19 cellular contexts compared by ENCODE assay signal in the genomic region with DNA sequence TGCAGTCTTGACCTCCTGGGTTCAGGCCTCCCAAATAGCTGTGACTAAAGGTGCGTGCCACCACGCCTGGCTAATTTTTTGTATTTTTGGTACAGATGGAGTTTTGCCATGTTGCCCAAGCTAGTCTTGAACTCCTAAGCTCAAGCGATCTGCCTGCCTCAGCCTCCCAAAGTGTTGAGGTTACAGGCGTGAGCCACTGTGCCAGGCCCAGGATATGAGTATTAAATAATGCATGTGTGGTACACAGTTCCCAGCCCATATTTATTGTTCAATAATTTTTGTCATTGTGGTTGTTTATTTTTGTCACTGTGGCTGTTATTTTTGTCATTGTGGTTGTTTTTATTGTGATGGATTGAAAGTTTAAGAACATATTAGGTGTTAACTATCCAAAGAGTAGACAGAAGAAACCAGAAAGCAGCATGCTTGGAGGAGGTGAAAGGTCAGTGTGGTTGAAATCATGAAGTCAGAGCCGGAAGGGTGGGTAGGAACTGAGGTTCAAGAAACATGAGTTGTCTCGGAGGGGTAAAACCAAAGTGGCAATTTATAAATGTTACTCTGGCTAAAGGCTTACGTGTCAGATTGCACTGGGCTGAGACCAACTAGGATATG. TPM values are rescaled to one million over a fixed set of nuclear protein-coding genes. Genes with fewer than 3 reads are reported as not detected.
DNase-seq lines count a peak whose midpoint lies in the region; ATAC-seq, FAIRE-seq and TF ChIP-seq lines count a peak whose summit lies in the region.
"Had no signal": no experiment of that assay in that cellular context is flagged by ENCODE, and none has a peak within 500 bp of the region (broad histone marks: within the 10 kb centered on the region; RNA-seq: fewer than 3 reads in every experiment).

No MANE protein-coding gene starts in this region.

- CTCF ChIA-PET in activated CD8-positive, alpha-beta T cell treated with anti-CD3 and anti-CD28 coated beads for 36 hours (lab: Charles Lee), result no interaction called here

- H3K9ac ChIP-seq in BLaER1, result no peak overlapping the region

- peaks cover 86% of the 10 kb centered on the region for H3K4me1 ChIP-seq in BLaER1
- no peaks in the 10 kb centered on the region for H3K4me1 ChIP-seq in pancreas
- H3K4me1 ChIP-seq: stomach, uterus had no signal

- H3K36me3 Mint-ChIP-seq in activated CD8-positive, alpha-beta T cell treated with anti-CD3 and anti-CD28 coated beads for 36 hours (ENCODE audit: low read depth), result no peaks in the 10 kb centered on the region

- no peak overlapping the region for H3K27ac Mint-ChIP-seq in activated CD8-positive, alpha-beta T cell treated with anti-CD3 and anti-CD28 coated beads for 36 hours
- H3K27ac Mint-ChIP-seq: activated T-helper 2 cell treated with anti-CD3 and anti-CD28 coated beads, Interferon-gamma antibody, Interleukin-2, Interleukin-4, amounts not matched to agents 10 μg/mL and 5 μg/mL and 100 μg/mL, durations not matched to agents 14 hours and 24 hours and 36 hours had no signal

- DNase-seq in activated CD8-positive, alpha-beta T cell treated with anti-CD3 and anti-CD28 coated beads for 36 hours, result no peak
- DNase-seq in pancreas (no peak), NCI-H128 (lab: John Stamatoyannopoulos, UW; ENCODE audit: unreplicated experiment) (no peak)
- DNase-seq in stimulated activated CD4-positive, alpha-beta T cell treated with anti-CD3 and anti-CD28 coated beads, Interleukin-2, amount 100 ng/mL, for 24 hours, result no peak
- DNase-seq: amniotic stem cell, cerebellar nuclear complex, GF-D8, left ventricle myocardium superior, NCI-H146, stomach, T1000, uterus had no signal

- no peak overlapping the region for H3K4me3 Mint-ChIP-seq in activated CD8-positive, alpha-beta T cell treated with anti-CD3 and anti-CD28 coated beads for 36 hours

- intact Hi-C loops in activated CD8-positive, alpha-beta T cell treated with anti-CD3 and anti-CD28 coated beads for 36 hours (cut with micrococcal nuclease), result no loop called here
- intact Hi-C loops in pancreas (cut with DNase I), result no loop called here

- TF ChIP-seq CTCF in activated CD8-positive, alpha-beta T cell treated with anti-CD3 and anti-CD28 coated beads for 36 hours (IDR thresholded peaks at IDR 0.05), result no peak
- TF ChIP-seq CTCF in pancreas (IDR thresholded peaks at IDR 0.05), result no peak

- peak overlapping the region; percentile 66 for H3K27ac ChIP-seq in BLaER1
- H3K27ac ChIP-seq in pancreas, result no peak overlapping the region
- H3K27ac ChIP-seq: stomach, uterus had no signal

- FAIRE-seq in pancreas (lab: Jason Lieb, UNC), result no peak
- FAIRE-seq: frontal cortex had no signal

- H3K4me3 ChIP-seq in BLaER1 (no peak overlapping the region), pancreas (no peak overlapping the region)
- H3K4me3 ChIP-seq: smooth muscle cell, stomach, uterus had no signal

- H3K4me2 ChIP-seq in BLaER1, result peak overlapping the region; percentile 61
- H3K4me2 ChIP-seq: smooth muscle cell had no signal

- H3K27me3 ChIP-seq in BLaER1 (no peaks in the 10 kb centered on the region), pancreas (peaks cover 0 to 2% (median 0%) of the 10 kb centered on the region in 4 donors)
- H3K27me3 ChIP-seq: stomach, uterus had no signal

- WGBS in pancreas, 2 donors, result 83 to 97% methylated on average over 7 of the region's 7 CpGs

- peaks cover 19% of the 10 kb centered on the region for H3K9me3 ChIP-seq in BLaER1
- H3K9me3 ChIP-seq in pancreas, result no peaks in the 10 kb centered on the region
- H3K9me3 ChIP-seq: stomach, uterus had no signal

- H3K4me1 Mint-ChIP-seq in activated CD8-positive, alpha-beta T cell treated with anti-CD3 and anti-CD28 coated beads for 36 hours (ENCODE audit: low read depth), result no peaks in the 10 kb centered on the region

- POLR2A ChIA-PET in activated CD8-positive, alpha-beta T cell treated with anti-CD3 and anti-CD28 coated beads for 36 hours (lab: Charles Lee), result no interaction called here

- peak; percentile 67 for ATAC-seq in GM18520 (IDR thresholded peaks at IDR 0.05; ENCODE audit: unreplicated experiment)
- ATAC-seq in HG03196 (IDR thresholded peaks at IDR 0.05; ENCODE audit: unreplicated experiment), result peak; percentile 59
- peak; percentile 42 for ATAC-seq in activated CD8-positive, alpha-beta T cell treated with anti-CD3 and anti-CD28 coated beads for 36 hours
- no peak for ATAC-seq in pancreas
- ATAC-seq in GM21619 (IDR thresholded peaks at IDR 0.05; ENCODE audit: unreplicated experiment), result no peak
- ATAC-seq: left ventricle myocardium superior had no signal

- no peaks in the 10 kb centered on the region for H4K20me1 ChIP-seq in BLaER1

- no peaks in the 10 kb centered on the region for H3K36me3 ChIP-seq in BLaER1
- H3K36me3 ChIP-seq in pancreas, result no peaks in the 10 kb centered on the region
- H3K36me3 ChIP-seq: stomach, uterus had no signal

- peaks cover 3% of the 10 kb centered on the region for H3K9me3 Mint-ChIP-seq in activated CD8-positive, alpha-beta T cell treated with anti-CD3 and anti-CD28 coated beads for 36 hours
- H3K9me3 Mint-ChIP-seq: activated T-helper 2 cell treated with anti-CD3 and anti-CD28 coated beads, Interferon-gamma antibody, Interleukin-2, Interleukin-4, amounts not matched to agents 10 μg/mL and 5 μg/mL and 100 μg/mL, durations not matched to agents 14 hours and 24 hours and 36 hours had no signal

- no peaks in the 10 kb centered on the region for H3K27me3 Mint-ChIP-seq in activated CD8-positive, alpha-beta T cell treated with anti-CD3 and anti-CD28 coated beads for 36 hours

RNA-seq across cellular contexts. Expression of a gene that starts 45.0 kb away (rescaled TPM):
- total RNA-seq in activated CD8-positive, alpha-beta T cell treated with anti-CD3 and anti-CD28 coated beads for 36 hours, result not detected
- 10 to 100 TPM in 2 of 6 donors, 1 to 10 TPM in 4; 1.2 to 23.6 (median 4.7) TPM for total RNA-seq in pancreas
- polyA plus RNA-seq in pancreas, result 1 to 10 TPM; 2.2 to 3.8 TPM
- total RNA-seq: activated T-helper 2 cell treated with anti-CD3 and anti-CD28 coated beads, Interferon-gamma antibody, Interleukin-2, Interleukin-4, amounts not matched to agents 10 μg/mL and 5 μg/mL and 100 μg/mL, durations not matched to agents 14 hours and 24 hours and 36 hours; smooth muscle cell had no signal
- polyA plus RNA-seq: smooth muscle cell had no signal

Comparison
In these comparisons a context has a peak if more than half of its experiments do, and no peak if none do; other contexts are left out.
1. ATAC-seq: peak in GM18520 (single experiment), HG03196 (single experiment) and activated CD8-positive, alpha-beta T cell treated with anti-CD3 and anti-CD28 coated beads for 36 hours (single experiment); none in pancreas (0 of 4) and GM21619 (single experiment).